1 cellular context compared by ENCODE assay signal in the genomic region with DNA sequence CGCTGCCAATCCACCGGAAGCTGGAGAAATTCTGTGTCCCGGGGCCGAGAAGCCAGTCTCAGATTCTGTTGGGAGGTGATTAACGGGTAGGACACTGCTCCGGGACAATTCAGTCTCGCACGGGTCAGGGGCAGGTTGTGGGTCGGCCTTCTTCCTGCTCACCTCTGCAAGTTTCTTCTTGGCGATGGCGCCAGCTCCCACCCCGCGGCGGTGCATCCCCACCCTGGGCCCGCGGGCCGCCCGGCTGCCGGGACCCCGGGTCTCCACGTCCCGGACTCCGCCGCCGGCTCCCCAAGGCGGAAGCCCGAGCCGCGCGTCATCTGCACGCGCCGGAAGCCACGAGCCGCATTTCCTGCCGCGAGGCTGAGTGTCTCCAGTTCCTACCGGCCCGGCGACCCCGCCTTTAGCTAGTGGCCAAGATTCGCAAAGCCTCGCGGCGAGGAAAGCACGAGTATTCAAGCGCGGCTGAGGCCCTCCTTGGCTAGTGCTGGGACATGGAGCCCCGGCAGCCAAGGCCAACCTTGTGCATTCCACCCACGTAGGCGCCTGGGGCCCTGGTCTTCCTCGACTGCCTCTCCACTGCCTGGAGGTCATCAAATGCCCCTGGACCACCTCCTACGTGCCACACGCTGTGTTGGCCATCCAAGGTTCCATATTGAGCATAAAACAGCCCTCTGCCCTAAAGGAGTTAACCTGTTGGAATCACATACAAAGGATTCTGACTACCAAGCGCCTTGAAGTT.
A peak's percentile ranks its signal among the peaks of the same experiment; 100 is the strongest.
TF ChIP-seq lines count a peak whose summit lies in the region.

A gene with protein sequence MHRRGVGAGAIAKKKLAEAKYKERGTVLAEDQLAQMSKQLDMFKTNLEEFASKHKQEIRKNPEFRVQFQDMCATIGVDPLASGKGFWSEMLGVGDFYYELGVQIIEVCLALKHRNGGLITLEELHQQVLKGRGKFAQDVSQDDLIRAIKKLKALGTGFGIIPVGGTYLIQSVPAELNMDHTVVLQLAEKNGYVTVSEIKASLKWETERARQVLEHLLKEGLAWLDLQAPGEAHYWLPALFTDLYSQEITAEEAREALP (minus strand): TSS at position 324 of the 742 bp plus-strand sequence. CDS start 108 bp downstream, at position 216.

TF ChIP-seq in HepG2, 621 proteins besides CTCF, POLR2A, EP300 and RAD21 (continued from another document and continues in another):
- TF ChIP-seq, protein P1, sequence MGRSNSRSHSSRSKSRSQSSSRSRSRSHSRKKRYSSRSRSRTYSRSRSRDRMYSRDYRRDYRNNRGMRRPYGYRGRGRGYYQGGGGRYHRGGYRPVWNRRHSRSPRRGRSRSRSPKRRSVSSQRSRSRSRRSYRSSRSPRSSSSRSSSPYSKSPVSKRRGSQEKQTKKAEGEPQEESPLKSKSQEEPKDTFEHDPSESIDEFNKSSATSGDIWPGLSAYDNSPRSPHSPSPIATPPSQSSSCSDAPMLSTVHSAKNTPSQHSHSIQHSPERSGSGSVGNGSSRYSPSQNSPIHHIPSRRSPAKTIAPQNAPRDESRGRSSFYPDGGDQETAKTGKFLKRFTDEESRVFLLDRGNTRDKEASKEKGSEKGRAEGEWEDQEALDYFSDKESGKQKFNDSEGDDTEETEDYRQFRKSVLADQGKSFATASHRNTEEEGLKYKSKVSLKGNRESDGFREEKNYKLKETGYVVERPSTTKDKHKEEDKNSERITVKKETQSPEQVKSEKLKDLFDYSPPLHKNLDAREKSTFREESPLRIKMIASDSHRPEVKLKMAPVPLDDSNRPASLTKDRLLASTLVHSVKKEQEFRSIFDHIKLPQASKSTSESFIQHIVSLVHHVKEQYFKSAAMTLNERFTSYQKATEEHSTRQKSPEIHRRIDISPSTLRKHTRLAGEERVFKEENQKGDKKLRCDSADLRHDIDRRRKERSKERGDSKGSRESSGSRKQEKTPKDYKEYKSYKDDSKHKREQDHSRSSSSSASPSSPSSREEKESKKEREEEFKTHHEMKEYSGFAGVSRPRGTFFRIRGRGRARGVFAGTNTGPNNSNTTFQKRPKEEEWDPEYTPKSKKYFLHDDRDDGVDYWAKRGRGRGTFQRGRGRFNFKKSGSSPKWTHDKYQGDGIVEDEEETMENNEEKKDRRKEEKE (IDR thresholded peaks at IDR 0.05), result no peak
- peak; percentile 71; the same call in 1 of the 2 replicates for TF ChIP-seq ZSCAN12 (CRISPR knock-in tag; IDR thresholded peaks at IDR 0.05)
- TF ChIP-seq CENPX (CRISPR knock-in tag; IDR thresholded peaks at IDR 0.05), result no peak
- TF ChIP-seq NCOA5 (CRISPR knock-in tag; IDR thresholded peaks at IDR 0.05), result no peak
- TF ChIP-seq, protein P2, sequence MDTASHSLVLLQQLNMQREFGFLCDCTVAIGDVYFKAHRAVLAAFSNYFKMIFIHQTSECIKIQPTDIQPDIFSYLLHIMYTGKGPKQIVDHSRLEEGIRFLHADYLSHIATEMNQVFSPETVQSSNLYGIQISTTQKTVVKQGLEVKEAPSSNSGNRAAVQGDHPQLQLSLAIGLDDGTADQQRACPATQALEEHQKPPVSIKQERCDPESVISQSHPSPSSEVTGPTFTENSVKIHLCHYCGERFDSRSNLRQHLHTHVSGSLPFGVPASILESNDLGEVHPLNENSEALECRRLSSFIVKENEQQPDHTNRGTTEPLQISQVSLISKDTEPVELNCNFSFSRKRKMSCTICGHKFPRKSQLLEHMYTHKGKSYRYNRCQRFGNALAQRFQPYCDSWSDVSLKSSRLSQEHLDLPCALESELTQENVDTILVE (CRISPR knock-in tag; IDR thresholded peaks at IDR 0.05), result peak; percentile 89; the same call in 1 of the 2 replicates
- TF ChIP-seq EED (CRISPR knock-in tag; IDR thresholded peaks at IDR 0.05), result peak; percentile 62
- peak; percentile 92 for TF ChIP-seq MTA1 (CRISPR knock-in tag; IDR thresholded peaks at IDR 0.05; ENCODE audit: borderline replicate concordance)
- TF ChIP-seq REPIN1 (CRISPR knock-in tag; IDR thresholded peaks at IDR 0.05; ENCODE audit: borderline replicate concordance, low read depth), result peak; percentile 98
- no peak for TF ChIP-seq ZNF20 (CRISPR knock-in tag; IDR thresholded peaks at IDR 0.05)
- no peak for TF ChIP-seq GFI1 (CRISPR knock-in tag; IDR thresholded peaks at IDR 0.05; ENCODE audit: borderline replicate concordance)
- TF ChIP-seq ZNF24 (IDR thresholded peaks at IDR 0.05), result no peak
- TF ChIP-seq, protein P3, sequence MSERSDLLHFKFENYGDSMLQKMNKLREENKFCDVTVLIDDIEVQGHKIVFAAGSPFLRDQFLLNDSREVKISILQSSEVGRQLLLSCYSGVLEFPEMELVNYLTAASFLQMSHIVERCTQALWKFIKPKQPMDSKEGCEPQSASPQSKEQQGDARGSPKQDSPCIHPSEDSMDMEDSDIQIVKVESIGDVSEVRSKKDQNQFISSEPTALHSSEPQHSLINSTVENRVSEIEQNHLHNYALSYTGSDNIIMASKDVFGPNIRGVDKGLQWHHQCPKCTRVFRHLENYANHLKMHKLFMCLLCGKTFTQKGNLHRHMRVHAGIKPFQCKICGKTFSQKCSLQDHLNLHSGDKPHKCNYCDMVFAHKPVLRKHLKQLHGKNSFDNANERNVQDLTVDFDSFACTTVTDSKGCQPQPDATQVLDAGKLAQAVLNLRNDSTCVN (CRISPR knock-in tag; IDR thresholded peaks at IDR 0.05; ENCODE audit: borderline replicate concordance), result peak; percentile 76; the same call in 1 of the 2 replicates
- TF ChIP-seq, protein P4, sequence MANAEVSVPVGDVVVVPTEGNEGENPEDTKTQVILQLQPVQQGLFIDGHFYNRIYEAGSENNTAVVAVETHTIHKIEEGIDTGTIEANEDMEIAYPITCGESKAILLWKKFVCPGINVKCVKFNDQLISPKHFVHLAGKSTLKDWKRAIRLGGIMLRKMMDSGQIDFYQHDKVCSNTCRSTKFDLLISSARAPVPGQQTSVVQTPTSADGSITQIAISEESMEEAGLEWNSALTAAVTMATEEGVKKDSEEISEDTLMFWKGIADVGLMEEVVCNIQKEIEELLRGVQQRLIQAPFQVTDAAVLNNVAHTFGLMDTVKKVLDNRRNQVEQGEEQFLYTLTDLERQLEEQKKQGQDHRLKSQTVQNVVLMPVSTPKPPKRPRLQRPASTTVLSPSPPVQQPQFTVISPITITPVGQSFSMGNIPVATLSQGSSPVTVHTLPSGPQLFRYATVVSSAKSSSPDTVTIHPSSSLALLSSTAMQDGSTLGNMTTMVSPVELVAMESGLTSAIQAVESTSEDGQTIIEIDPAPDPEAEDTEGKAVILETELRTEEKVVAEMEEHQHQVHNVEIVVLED (CRISPR knock-in tag; IDR thresholded peaks at IDR 0.05; ENCODE audit: borderline replicate concordance), result peak; percentile 86
- TF ChIP-seq ARHGAP35 (CRISPR knock-in tag; IDR thresholded peaks at IDR 0.05; ENCODE audit: borderline replicate concordance), result peak; percentile 98
- 0 out of 2 replicates have a peak, but pooled peaks have one; percentile 46 for TF ChIP-seq HNRNPL (IDR thresholded peaks at IDR 0.05; ENCODE audit: low read depth, low read length)
- peak; percentile 73 for TF ChIP-seq TARDBP (CRISPR knock-in tag; IDR thresholded peaks at IDR 0.05)
- TF ChIP-seq HMGA1 (CRISPR knock-in tag; conservative IDR thresholded peaks at IDR 0.05), result no peak
- peak; percentile 45; the same call in 1 of the 2 replicates for TF ChIP-seq PHF21A (CRISPR knock-in tag; IDR thresholded peaks at IDR 0.05)
- TF ChIP-seq ZEB1 (IDR thresholded peaks at IDR 0.05; ENCODE audit: insufficient replicate concordance, low read depth), result no peak
- peak; percentile 90 for TF ChIP-seq ZSCAN31 (CRISPR knock-in tag; IDR thresholded peaks at IDR 0.05; ENCODE audit: low read depth)
- TF ChIP-seq, protein P5, sequence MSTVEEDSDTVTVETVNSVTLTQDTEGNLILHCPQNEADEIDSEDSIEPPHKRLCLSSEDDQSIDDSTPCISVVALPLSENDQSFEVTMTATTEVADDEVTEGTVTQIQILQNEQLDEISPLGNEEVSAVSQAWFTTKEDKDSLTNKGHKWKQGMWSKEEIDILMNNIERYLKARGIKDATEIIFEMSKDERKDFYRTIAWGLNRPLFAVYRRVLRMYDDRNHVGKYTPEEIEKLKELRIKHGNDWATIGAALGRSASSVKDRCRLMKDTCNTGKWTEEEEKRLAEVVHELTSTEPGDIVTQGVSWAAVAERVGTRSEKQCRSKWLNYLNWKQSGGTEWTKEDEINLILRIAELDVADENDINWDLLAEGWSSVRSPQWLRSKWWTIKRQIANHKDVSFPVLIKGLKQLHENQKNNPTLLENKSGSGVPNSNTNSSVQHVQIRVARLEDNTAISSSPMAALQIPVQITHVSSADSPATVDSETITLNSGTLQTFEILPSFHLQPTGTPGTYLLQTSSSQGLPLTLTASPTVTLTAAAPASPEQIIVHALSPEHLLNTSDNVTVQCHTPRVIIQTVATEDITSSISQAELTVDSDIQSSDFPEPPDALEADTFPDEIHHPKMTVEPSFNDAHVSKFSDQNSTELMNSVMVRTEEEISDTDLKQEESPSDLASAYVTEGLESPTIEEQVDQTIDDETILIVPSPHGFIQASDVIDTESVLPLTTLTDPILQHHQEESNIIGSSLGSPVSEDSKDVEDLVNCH (CRISPR knock-in tag; IDR thresholded peaks at IDR 0.05), result no peak
- TF ChIP-seq ZNF549 (CRISPR knock-in tag; IDR thresholded peaks at IDR 0.05), result 0 out of 2 replicates have a peak, but pooled peaks have one; percentile 36
- TF ChIP-seq, protein P6, sequence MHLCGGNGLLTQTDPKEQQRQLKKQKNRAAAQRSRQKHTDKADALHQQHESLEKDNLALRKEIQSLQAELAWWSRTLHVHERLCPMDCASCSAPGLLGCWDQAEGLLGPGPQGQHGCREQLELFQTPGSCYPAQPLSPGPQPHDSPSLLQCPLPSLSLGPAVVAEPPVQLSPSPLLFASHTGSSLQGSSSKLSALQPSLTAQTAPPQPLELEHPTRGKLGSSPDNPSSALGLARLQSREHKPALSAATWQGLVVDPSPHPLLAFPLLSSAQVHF (CRISPR knock-in tag; IDR thresholded peaks at IDR 0.05), result peak; percentile 70; the same call in 1 of the 2 replicates
- peak; percentile 70 for TF ChIP-seq HIVEP1 (CRISPR knock-in tag; IDR thresholded peaks at IDR 0.05)
- TF ChIP-seq ELF3 (CRISPR knock-in tag; IDR thresholded peaks at IDR 0.05), result peak; percentile 94
- TF ChIP-seq SRY (CRISPR knock-in tag; IDR thresholded peaks at IDR 0.05), result peak; percentile 98
- TF ChIP-seq MAZ (IDR thresholded peaks at IDR 0.05; ENCODE audit: borderline replicate concordance, low read depth, low read length), result peak; percentile 34; the same call in 1 of the 2 replicates
- peak; percentile 90 for TF ChIP-seq MAZ (CRISPR knock-in tag; IDR thresholded peaks at IDR 0.05; ENCODE audit: low read depth)
- TF ChIP-seq, protein P7, sequence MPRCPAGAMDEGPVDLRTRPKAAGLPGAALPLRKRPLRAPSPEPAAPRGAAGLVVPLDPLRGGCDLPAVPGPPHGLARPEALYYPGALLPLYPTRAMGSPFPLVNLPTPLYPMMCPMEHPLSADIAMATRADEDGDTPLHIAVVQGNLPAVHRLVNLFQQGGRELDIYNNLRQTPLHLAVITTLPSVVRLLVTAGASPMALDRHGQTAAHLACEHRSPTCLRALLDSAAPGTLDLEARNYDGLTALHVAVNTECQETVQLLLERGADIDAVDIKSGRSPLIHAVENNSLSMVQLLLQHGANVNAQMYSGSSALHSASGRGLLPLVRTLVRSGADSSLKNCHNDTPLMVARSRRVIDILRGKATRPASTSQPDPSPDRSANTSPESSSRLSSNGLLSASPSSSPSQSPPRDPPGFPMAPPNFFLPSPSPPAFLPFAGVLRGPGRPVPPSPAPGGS (CRISPR knock-in tag; IDR thresholded peaks at IDR 0.05), result peak; percentile 90
- TF ChIP-seq, protein P8, sequence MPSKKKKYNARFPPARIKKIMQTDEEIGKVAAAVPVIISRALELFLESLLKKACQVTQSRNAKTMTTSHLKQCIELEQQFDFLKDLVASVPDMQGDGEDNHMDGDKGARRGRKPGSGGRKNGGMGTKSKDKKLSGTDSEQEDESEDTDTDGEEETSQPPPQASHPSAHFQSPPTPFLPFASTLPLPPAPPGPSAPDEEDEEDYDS (CRISPR knock-in tag; IDR thresholded peaks at IDR 0.05), result peak; percentile 84
- TF ChIP-seq CEBPG (CRISPR knock-in tag; IDR thresholded peaks at IDR 0.05), result no peak
- TF ChIP-seq, protein P9, sequence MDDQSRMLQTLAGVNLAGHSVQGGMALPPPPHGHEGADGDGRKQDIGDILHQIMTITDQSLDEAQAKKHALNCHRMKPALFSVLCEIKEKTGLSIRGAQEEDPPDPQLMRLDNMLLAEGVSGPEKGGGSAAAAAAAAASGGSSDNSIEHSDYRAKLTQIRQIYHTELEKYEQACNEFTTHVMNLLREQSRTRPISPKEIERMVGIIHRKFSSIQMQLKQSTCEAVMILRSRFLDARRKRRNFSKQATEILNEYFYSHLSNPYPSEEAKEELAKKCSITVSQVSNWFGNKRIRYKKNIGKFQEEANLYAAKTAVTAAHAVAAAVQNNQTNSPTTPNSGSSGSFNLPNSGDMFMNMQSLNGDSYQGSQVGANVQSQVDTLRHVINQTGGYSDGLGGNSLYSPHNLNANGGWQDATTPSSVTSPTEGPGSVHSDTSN (CRISPR knock-in tag; IDR thresholded peaks at IDR 0.05; ENCODE audit: borderline replicate concordance), result 0 out of 2 replicates have a peak, but pooled peaks have one; percentile 85
- TF ChIP-seq ZNF264 (CRISPR knock-in tag; IDR thresholded peaks at IDR 0.05), result peak; percentile 95; the same call in 1 of the 2 replicates
- TF ChIP-seq IKZF4 (CRISPR knock-in tag; IDR thresholded peaks at IDR 0.05; ENCODE audit: borderline replicate concordance, low read depth, not compliant biosample characterization), result peak; percentile 93
- TF ChIP-seq ZBTB38 (CRISPR knock-in tag; IDR thresholded peaks at IDR 0.05), result peak; percentile 94
- TF ChIP-seq, protein P10, sequence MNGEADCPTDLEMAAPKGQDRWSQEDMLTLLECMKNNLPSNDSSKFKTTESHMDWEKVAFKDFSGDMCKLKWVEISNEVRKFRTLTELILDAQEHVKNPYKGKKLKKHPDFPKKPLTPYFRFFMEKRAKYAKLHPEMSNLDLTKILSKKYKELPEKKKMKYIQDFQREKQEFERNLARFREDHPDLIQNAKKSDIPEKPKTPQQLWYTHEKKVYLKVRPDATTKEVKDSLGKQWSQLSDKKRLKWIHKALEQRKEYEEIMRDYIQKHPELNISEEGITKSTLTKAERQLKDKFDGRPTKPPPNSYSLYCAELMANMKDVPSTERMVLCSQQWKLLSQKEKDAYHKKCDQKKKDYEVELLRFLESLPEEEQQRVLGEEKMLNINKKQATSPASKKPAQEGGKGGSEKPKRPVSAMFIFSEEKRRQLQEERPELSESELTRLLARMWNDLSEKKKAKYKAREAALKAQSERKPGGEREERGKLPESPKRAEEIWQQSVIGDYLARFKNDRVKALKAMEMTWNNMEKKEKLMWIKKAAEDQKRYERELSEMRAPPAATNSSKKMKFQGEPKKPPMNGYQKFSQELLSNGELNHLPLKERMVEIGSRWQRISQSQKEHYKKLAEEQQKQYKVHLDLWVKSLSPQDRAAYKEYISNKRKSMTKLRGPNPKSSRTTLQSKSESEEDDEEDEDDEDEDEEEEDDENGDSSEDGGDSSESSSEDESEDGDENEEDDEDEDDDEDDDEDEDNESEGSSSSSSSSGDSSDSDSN (CRISPR knock-in tag; IDR thresholded peaks at IDR 0.05), result peak; percentile 90
- TF ChIP-seq AGO1 (IDR thresholded peaks at IDR 0.05; ENCODE audit: low read depth, low read length, poor library complexity, severe bottlenecking), result peak; percentile 77
- TF ChIP-seq SATB2 (CRISPR knock-in tag; IDR thresholded peaks at IDR 0.05), result peak; percentile 69
- TF ChIP-seq, protein P11, sequence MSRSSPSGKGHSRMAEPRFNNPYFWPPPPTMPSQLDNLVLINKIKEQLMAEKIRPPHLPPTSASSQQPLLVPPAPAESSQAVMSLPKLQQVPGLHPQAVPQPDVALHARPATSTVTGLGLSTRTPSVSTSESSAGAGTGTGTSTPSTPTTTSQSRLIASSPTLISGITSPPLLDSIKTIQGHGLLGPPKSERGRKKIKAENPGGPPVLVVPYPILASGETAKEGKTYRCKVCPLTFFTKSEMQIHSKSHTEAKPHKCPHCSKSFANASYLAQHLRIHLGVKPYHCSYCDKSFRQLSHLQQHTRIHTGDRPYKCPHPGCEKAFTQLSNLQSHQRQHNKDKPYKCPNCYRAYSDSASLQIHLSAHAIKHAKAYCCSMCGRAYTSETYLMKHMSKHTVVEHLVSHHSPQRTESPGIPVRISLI (CRISPR knock-in tag; IDR thresholded peaks at IDR 0.05; ENCODE audit: borderline replicate concordance), result peak; percentile 27; the same call in 1 of the 2 replicates
- TF ChIP-seq TOE1 (CRISPR knock-in tag; IDR thresholded peaks at IDR 0.05), result peak; percentile 68; the same call in 1 of the 2 replicates
